In the genomic region with DNA sequence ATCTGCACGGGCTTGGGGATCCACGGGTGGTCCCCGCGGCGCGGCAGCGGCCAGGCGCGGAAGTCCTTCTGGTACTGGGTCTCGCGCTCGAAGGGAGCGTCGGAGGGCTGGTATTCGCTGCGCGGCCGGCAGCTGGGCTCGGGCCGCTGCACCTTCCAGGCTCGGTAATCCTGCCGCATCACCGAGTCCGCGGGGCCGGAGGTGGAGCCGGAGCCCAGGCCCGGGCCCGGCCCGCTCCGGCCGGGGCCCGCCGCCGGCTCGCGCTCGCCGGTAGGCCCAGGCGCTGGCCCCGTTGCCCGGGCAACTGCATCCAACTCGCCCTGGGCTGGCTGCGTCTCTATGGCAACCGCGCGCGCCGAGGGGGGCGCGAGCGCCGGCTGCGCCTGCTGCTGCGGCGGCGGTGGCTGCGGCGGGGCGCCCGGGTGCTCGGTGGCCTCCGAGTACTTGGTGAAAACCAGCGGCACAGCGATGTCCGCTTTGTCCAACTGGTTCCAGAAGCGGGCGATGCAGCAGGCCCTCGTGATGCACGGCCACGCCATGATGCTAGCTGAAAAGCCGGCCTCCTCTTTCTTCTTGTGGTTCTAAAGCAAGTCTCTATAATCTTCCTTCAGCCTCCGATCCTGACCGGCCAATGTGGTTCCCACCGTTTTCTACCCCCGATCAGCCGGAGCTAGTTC, we compare ENCODE assay signal across 8 cellular contexts. TPM values are rescaled to one million over a fixed set of nuclear protein-coding genes. Genes with fewer than 3 reads are reported as not detected.
A peak's percentile ranks its signal among the peaks of the same experiment; 100 is the strongest.
DNase-seq lines count a peak whose midpoint lies in the region; ATAC-seq, FAIRE-seq and TF ChIP-seq lines count a peak whose summit lies in the region.

No MANE protein-coding gene starts in this region.

- DNase-seq in AG04450 (ENCODE audit: low read depth, low spot score) (no peak), GM12891 (ENCODE audit: insufficient read length, low spot score) (peak; percentile 65), NCI-H526 treated with DMSO at 0.1 percent for 48 hours (lab: John Stamatoyannopoulos, UW) (peak; percentile 41), body of pancreas (peak; percentile 44 to 68 (median 53)), sciatic nerve (ENCODE audit: low spot score) (peak; percentile 71), kidney glomerular epithelial cell (lab: John Stamatoyannopoulos, UW) (no peak)

- FAIRE-seq in GM12891 (lab: Jason Lieb, UNC): no peak

- H3K4me3 ChIP-seq in AG04450 (ENCODE audit: low read depth, low read length) (peak overlapping the region; percentile 43), body of pancreas (no peak overlapping the region), iPS-18c (ENCODE audit: insufficient read depth, low read depth, low read length) (peak overlapping the region; percentile 61)

- POLR2A ChIA-PET in AG04450 (lab: Yijun Ruan, JAX): no interaction called here

- ATAC-seq in body of pancreas (peak; percentile 69), sciatic nerve (peak; percentile 62), GM18873 (IDR thresholded peaks at IDR 0.05; ENCODE audit: low FRiP score, unreplicated experiment) (no peak)

- H3K27ac ChIP-seq in AG04450 (ENCODE audit: low read depth, low read length): no peak overlapping the region
- peak overlapping the region in 2 of 4 donors; percentile 22 to 32 for H3K27ac ChIP-seq in body of pancreas

- peaks cover 19% of the 10 kb centered on the region for H3K4me1 ChIP-seq in body of pancreas

- no peak for TF ChIP-seq CTCF in AG04450 (IDR thresholded peaks at IDR 0.05; ENCODE audit: low read depth, low read length)
- TF ChIP-seq CTCF in body of pancreas (IDR thresholded peaks at IDR 0.05): no peak

- peaks cover 65% of the 10 kb centered on the region for H3K27me3 ChIP-seq in AG04450 (ENCODE audit: control insufficient read depth, insufficient read depth, low read length)
- peaks cover 0 to 11% of the 10 kb centered on the region in 2 donors for H3K27me3 ChIP-seq in body of pancreas

- H3K36me3 ChIP-seq in body of pancreas (replicated peaks in 1 of 2; ENCODE audit: insufficient read depth in 1 of 2, low read depth in 2 of 2): no peaks in the 10 kb centered on the region

- CTCF ChIA-PET in AG04450 (lab: Charles Lee): no interaction called here

- intact Hi-C loops in body of pancreas (cut with DNase I): no loop called here
- intact Hi-C loops in sciatic nerve (cut with DNase I): no loop called here

- 2 to 9% methylated on average over 11 to 76 of the region's 77 CpGs for WGBS in body of pancreas, 2 donors

- H3K9me3 ChIP-seq in AG04450 (ENCODE audit: control insufficient read depth, insufficient read depth, low read length) (no peaks in the 10 kb centered on the region; the same call in 1 of the 2 replicates), body of pancreas (no peaks in the 10 kb centered on the region), iPS-18c (ENCODE audit: control insufficient read depth, insufficient read depth, low read length) (peaks cover 2% of the 10 kb centered on the region)

- TF ChIP-seq POLR2A in GM12891 (IDR thresholded peaks at IDR 0.05; ENCODE audit: low read depth, low read length): no peak
- TF ChIP-seq POLR2A in body of pancreas (IDR thresholded peaks at IDR 0.05): no peak

TF ChIP-seq in GM12891, 5 proteins besides CTCF, POLR2A, EP300 and RAD21:
- TF ChIP-seq SPI1 (IDR thresholded peaks at IDR 0.05; ENCODE audit: low read depth, low read length) (no peak), TAF1 (IDR thresholded peaks at IDR 0.05; ENCODE audit: low read depth, low read length) (no peak)

RNA-seq across cellular contexts. Expression of gene MAP6, which starts 0.9 kb away (rescaled TPM):
- 1.5 TPM in 2 replicates for polyA plus RNA-seq in AG04450 (2011; rRNA removed)
- polyA minus RNA-seq in AG04450 (2011; rRNA and poly(A)+ RNA removed): 1.6 and 1.9 TPM in 2 replicates
- 0.01 TPM for polyA plus RNA-seq in GM12891 (2012; ENCODE audit: low read depth, missing spikeins)
- 1 to 10 TPM; 2.6 to 3.4 TPM for total RNA-seq in body of pancreas
- 10.7 TPM for total RNA-seq in sciatic nerve

RNA-seq across cellular contexts. Expression of gene MOGAT2, which starts 49.7 kb away (rescaled TPM):
- polyA plus RNA-seq in AG04450 (2011; rRNA removed): not detected in 2 replicates
- not detected in 2 replicates for polyA minus RNA-seq in AG04450 (2011; rRNA and poly(A)+ RNA removed)
- 0.31 TPM for polyA plus RNA-seq in GM12891 (2012; ENCODE audit: low read depth, missing spikeins)
- total RNA-seq in body of pancreas (not detected), sciatic nerve (0.18 TPM)

Comparison
In these comparisons a context has a peak if more than half of its experiments do, and no peak if none do; other contexts are left out.
1. DNase-seq: peak in GM12891 (single experiment), NCI-H526 treated with DMSO at 0.1 percent for 48 hours (single experiment), body of pancreas (4 of 4) and sciatic nerve (single experiment); none in AG04450 (single experiment) and kidney glomerular epithelial cell (single experiment).
2. H3K4me3 ChIP-seq: peak in AG04450 (single experiment) and iPS-18c (single experiment); none in body of pancreas (0 of 2).